22 cellular contexts compared by ENCODE assay signal in the genomic region with DNA sequence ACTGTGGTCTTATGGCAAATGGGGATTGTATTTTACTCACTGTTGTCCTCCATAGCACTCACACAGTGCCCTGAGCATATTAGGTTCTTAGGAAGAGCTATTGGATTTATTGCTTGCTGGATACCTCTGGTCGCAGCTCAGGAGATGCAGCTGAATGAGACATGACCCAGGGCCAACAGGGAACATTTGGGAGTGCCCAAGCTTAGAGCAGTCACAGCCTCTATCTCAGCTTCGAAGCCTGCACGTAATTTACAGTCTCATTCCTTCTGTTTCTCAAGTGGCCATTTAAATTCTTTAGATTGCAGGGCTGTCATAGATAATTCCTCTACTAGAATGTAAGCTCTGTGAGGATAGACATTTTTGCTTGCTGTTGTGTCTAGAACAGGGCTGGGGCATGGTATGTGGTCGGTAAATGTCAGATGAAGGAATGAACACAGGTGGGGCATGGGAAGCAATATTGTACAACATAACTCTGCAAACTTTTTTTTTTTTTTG.
DNase-seq lines count a peak whose midpoint lies in the region; ATAC-seq and TF ChIP-seq lines count a peak whose summit lies in the region.
"Had no signal": no experiment of that assay in that cellular context is flagged by ENCODE, and none has a peak within 500 bp of the region (broad histone marks: within the 10 kb centered on the region; RNA-seq: fewer than 3 reads in every experiment).

No MANE protein-coding gene starts in this region.

- peaks cover 90% of the 10 kb centered on the region for H3K4me1 ChIP-seq in BLaER1
- H3K4me1 ChIP-seq in A673 (ENCODE audit: insufficient read depth, low read length, poor library complexity, severe bottlenecking), result no peaks in the 10 kb centered on the region
- H3K4me1 ChIP-seq: HAP-1, Peyer's patch, sigmoid colon, thyroid gland had no signal

- POLR2A ChIA-PET in A673 (lab: Charles Lee; ENCODE audit: low non-redundant PET), result no interaction called here

- H3K9me3 ChIP-seq in BLaER1 (peaks cover 19% of the 10 kb centered on the region), A673 (ENCODE audit: low read depth, low read length, poor library complexity, severe bottlenecking) (peaks cover 3% of the 10 kb centered on the region)
- H3K9me3 ChIP-seq: HAP-1, thyroid gland had no signal

- intact Hi-C loops in A673 (cut with micrococcal nuclease; ENCODE audit: unreplicated experiment), result no loop called here

- no peaks in the 10 kb centered on the region for H4K20me1 ChIP-seq in BLaER1

- ATAC-seq in GM19395 (IDR thresholded peaks at IDR 0.05; ENCODE audit: unreplicated experiment) (peak; percentile 28), HG02623 (IDR thresholded peaks at IDR 0.05; ENCODE audit: unreplicated experiment) (peak; percentile 9), HG03280 (IDR thresholded peaks at IDR 0.05; ENCODE audit: unreplicated experiment) (peak; percentile 18), HG02981 (IDR thresholded peaks at IDR 0.05; ENCODE audit: unreplicated experiment) (no peak)
- ATAC-seq: activated CD4-positive, CD25-positive, alpha-beta regulatory T cell treated with anti-CD3 and anti-CD28 coated beads, Interleukin-2, amount 50 U/mL, for 24 hours; activated naive CD4-positive, alpha-beta T cell treated with anti-CD3 and anti-CD28 coated beads, Interleukin-2, amount 50 U/mL, for 72 hours; effector memory CD8-positive, alpha-beta T cell had no signal

- TF ChIP-seq CTCF in A673 (conservative IDR thresholded peaks at IDR 0.05; ENCODE audit: low read depth, low read length), result no peak

- peak overlapping the region; percentile 73 for H3K9ac ChIP-seq in BLaER1

- DNase-seq in NCI-H524 treated with DMSO at 0.1 percent for 48 hours (lab: John Stamatoyannopoulos, UW), result no peak
- no peak for DNase-seq in cerebellar cortex (ENCODE audit: low spot score)
- no peak for DNase-seq in A673 (ENCODE audit: low spot score)
- DNase-seq: effector memory CD8-positive, alpha-beta T cell; NCI-H1694; NCI-H2227 treated with DMSO at 0.1 percent for 48 hours; Peyer's patch; posterior cingulate gyrus; sigmoid colon; stimulated activated naive CD4-positive, alpha-beta T cell treated with Interleukin-2 at 50 U/mL for 16 hours; T1000; thyroid gland had no signal

- BruUV-seq in A673 (replicated peaks; lab: Mats Ljungman, UMichigan), result no TSS peak

- H3K4me3 ChIP-seq in BLaER1, result peak overlapping the region; percentile 44; the same call in 1 of the 2 replicates
- H3K4me3 ChIP-seq in A673 (ENCODE audit: low read depth, low read length, poor library complexity, severe bottlenecking), result no peak overlapping the region
- H3K4me3 ChIP-seq: HAP-1, Peyer's patch, sigmoid colon, SK-N-MC, thyroid gland had no signal

- peak overlapping the region; percentile 90 for H3K4me2 ChIP-seq in BLaER1

- CTCF ChIA-PET in A673 (lab: Charles Lee), result no interaction called here

- no peaks in the 10 kb centered on the region for H3K27me3 ChIP-seq in BLaER1
- peaks cover 24% of the 10 kb centered on the region for H3K27me3 ChIP-seq in A673 (replicated peaks; ENCODE audit: insufficient read depth, low read depth, low read length, poor library complexity)
- H3K27me3 ChIP-seq: Peyer's patch, sigmoid colon, thyroid gland had no signal

- H3K36me3 ChIP-seq in BLaER1 (no peaks in the 10 kb centered on the region), A673 (ENCODE audit: insufficient read depth, low read length, poor library complexity, severe bottlenecking) (no peaks in the 10 kb centered on the region)
- H3K36me3 ChIP-seq: HAP-1, Peyer's patch, sigmoid colon, thyroid gland had no signal

- H3K27ac ChIP-seq in BLaER1 (peak overlapping the region; percentile 84), A673 (ENCODE audit: low read depth, low read length, poor library complexity, severe bottlenecking) (no peak overlapping the region)
- H3K27ac ChIP-seq: 22Rv1, Peyer's patch, sigmoid colon, SK-N-MC, thyroid gland had no signal
